Comparison of ENCODE assay signal across 16 cellular contexts in the genomic region with DNA sequence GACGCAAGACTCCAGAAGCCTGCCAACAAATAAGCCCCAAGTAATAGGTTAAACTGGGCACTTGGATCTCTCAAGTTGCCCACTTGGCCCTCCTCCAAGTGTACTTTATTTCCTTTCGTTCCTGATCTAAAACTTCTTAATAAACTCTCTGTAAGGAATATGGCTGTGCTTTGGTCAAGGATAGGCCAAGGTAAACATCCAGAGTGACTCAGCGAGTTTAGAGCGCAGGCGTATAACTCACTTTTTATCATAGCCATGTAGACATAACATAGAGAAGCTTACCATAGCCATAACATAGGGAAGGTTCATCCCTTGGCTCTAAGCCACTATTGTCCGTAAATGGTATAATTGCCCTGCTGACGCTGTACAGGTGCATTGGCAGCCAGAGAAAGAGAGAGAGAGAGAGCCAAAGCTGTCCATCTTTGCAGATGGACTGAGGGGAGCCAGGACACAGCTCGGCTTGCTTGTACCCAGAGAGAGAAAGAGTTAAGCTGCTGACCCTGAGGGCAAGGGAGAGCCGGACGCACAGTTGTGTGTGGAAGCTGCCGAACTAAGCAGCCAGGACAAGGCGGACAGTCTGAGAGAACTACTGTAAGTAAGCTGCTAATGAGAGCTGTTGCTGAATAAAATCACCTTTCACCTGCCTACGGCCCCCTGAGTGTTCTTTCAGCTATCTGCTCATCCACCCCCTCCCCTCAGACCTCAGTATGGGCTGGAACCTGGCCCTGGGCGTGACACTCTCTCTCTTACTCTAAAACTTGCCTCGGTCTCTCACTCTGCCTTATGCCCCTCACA. TPM values are rescaled to one million over a fixed set of nuclear protein-coding genes. Genes with fewer than 3 reads are reported as not detected.
DNase-seq lines count a peak whose midpoint lies in the region; ATAC-seq lines count a peak whose summit lies in the region.
"Had no signal": no experiment of that assay in that cellular context is flagged by ENCODE, and none has a peak within 500 bp of the region (broad histone marks: within the 10 kb centered on the region; RNA-seq: fewer than 3 reads in every experiment).

No MANE protein-coding gene starts in this region.

- peak overlapping the region; percentile 93; the same call in 1 of the 2 replicates for H3K27ac ChIP-seq in Karpas-422 (ENCODE audit: low read length)
- H3K27ac ChIP-seq in skin epidermis = peak overlapping the region in 5 of 21 experiments; percentile 0 to 86 (median 4)

- no peak for DNase-seq in activated CD4-positive, alpha-beta memory T cell treated with anti-CD3 and anti-CD28 coated beads for 36 hours
- no peak for DNase-seq in activated CD4-positive, alpha-beta memory T cell treated with anti-CD3 and anti-CD28 coated beads, Interleukin-2, amount 10 ng/mL, durations not matched to agents 7 days and 5 days
- DNase-seq in Karpas-422 = no peak
- DNase-seq in effector memory CD8-positive, alpha-beta T cell = no peak
- no peak for DNase-seq in stimulated activated CD4-positive, alpha-beta T cell treated with anti-CD3 and anti-CD28 coated beads, Interleukin-2, amount 100 ng/mL, for 24 hours
- DNase-seq: activated T-cell treated with anti-CD3 and anti-CD28 coated beads for 4 hours, HFFc6, left lung, NCI-H187 treated with DMSO at 0.1 percent for 48 hours, NCI-H774, SHP77 had no signal

- no peaks in the 10 kb centered on the region for H3K27me3 Mint-ChIP-seq in activated CD4-positive, alpha-beta memory T cell treated with anti-CD3 and anti-CD28 coated beads for 36 hours
- H3K27me3 Mint-ChIP-seq in activated CD4-positive, alpha-beta memory T cell treated with anti-CD3 and anti-CD28 coated beads, Interleukin-2, amount 10 ng/mL, durations not matched to agents 7 days and 5 days = no peaks in the 10 kb centered on the region
- no peaks in the 10 kb centered on the region for H3K27me3 Mint-ChIP-seq in effector memory CD8-positive, alpha-beta T cell

- H3K36me3 ChIP-seq in Karpas-422 (ENCODE audit: insufficient read depth, low read length) = peaks cover 50% of the 10 kb centered on the region

- H3K9me3 ChIP-seq in Karpas-422 (ENCODE audit: low read length) = peaks cover 3% of the 10 kb centered on the region; the same call in 1 of the 2 replicates
- H3K9me3 ChIP-seq: left lung had no signal

- CTCF ChIA-PET in activated CD4-positive, alpha-beta memory T cell treated with anti-CD3 and anti-CD28 coated beads for 36 hours (lab: Charles Lee) = interaction anchor here (1.0 to 3.7 kb wide), 10 partner anchors 17 to 380 kb away, joined by 3 to 43 read pairs (median 6); a partner anchor contains a TSS
- CTCF ChIA-PET in activated CD4-positive, alpha-beta memory T cell treated with anti-CD3 and anti-CD28 coated beads, Interleukin-2, amount 10 ng/mL, durations not matched to agents 7 days and 5 days (lab: Charles Lee) = interaction anchor here (1.0 to 3.8 kb wide), 8 partner anchors 8 to 58 kb away, joined by 3 to 53 read pairs (median 14); a partner anchor contains a TSS

- H3K27ac Mint-ChIP-seq in activated CD4-positive, alpha-beta memory T cell treated with anti-CD3 and anti-CD28 coated beads for 36 hours = peak overlapping the region; percentile 16
- H3K27ac Mint-ChIP-seq in activated CD4-positive, alpha-beta memory T cell treated with anti-CD3 and anti-CD28 coated beads, Interleukin-2, amount 10 ng/mL, durations not matched to agents 7 days and 5 days = no peak overlapping the region
- peak overlapping the region in 1 of 2 donors; percentile 75 for H3K27ac Mint-ChIP-seq in effector memory CD8-positive, alpha-beta T cell
- H3K27ac Mint-ChIP-seq: HFFc6 had no signal

- peaks cover 39% of the 10 kb centered on the region for H3K9me3 Mint-ChIP-seq in activated CD4-positive, alpha-beta memory T cell treated with anti-CD3 and anti-CD28 coated beads for 36 hours
- H3K9me3 Mint-ChIP-seq in activated CD4-positive, alpha-beta memory T cell treated with anti-CD3 and anti-CD28 coated beads, Interleukin-2, amount 10 ng/mL, durations not matched to agents 7 days and 5 days = peaks cover 31% of the 10 kb centered on the region
- peaks cover 6 to 17% of the 10 kb centered on the region in 2 donors for H3K9me3 Mint-ChIP-seq in effector memory CD8-positive, alpha-beta T cell
- H3K9me3 Mint-ChIP-seq: HFFc6 had no signal

- peak overlapping the region; percentile 81 for H3K4me2 ChIP-seq in Karpas-422 (ENCODE audit: low read depth, low read length, poor library complexity, severe bottlenecking)

- POLR2A ChIA-PET in activated CD4-positive, alpha-beta memory T cell treated with anti-CD3 and anti-CD28 coated beads for 36 hours (lab: Charles Lee) = interaction anchor here (1.8 kb wide), 1 partner anchor 17 kb away, joined by 5 read pairs; no protein-coding TSS in a partner anchor
- POLR2A ChIA-PET in activated CD4-positive, alpha-beta memory T cell treated with anti-CD3 and anti-CD28 coated beads, Interleukin-2, amount 10 ng/mL, durations not matched to agents 7 days and 5 days (lab: Charles Lee) = interaction anchor here (0.8 to 3.3 kb wide), 7 partner anchors 12 to 671 kb away, joined by 3 to 18 read pairs (median 3); no protein-coding TSS in a partner anchor

- H3K9me2 ChIP-seq in Karpas-422 (replicated peaks; ENCODE audit: insufficient read depth, low read length) = no peaks in the 10 kb centered on the region

- ATAC-seq in effector memory CD8-positive, alpha-beta T cell (replicated peaks) = no peak
- ATAC-seq in GM19455 (IDR thresholded peaks at IDR 0.05; ENCODE audit: unreplicated experiment) (no peak), HG02981 (IDR thresholded peaks at IDR 0.05; ENCODE audit: unreplicated experiment) (no peak)
- ATAC-seq: left lung had no signal

- H2AFZ ChIP-seq in Karpas-422 (ENCODE audit: low read length) = no peak overlapping the region

- no peaks in the 10 kb centered on the region for H4K20me1 ChIP-seq in Karpas-422 (ENCODE audit: insufficient read depth, low read depth, low read length)

- H3K4me3 Mint-ChIP-seq in activated CD4-positive, alpha-beta memory T cell treated with anti-CD3 and anti-CD28 coated beads for 36 hours = no peak overlapping the region
- H3K4me3 Mint-ChIP-seq in activated CD4-positive, alpha-beta memory T cell treated with anti-CD3 and anti-CD28 coated beads, Interleukin-2, amount 10 ng/mL, durations not matched to agents 7 days and 5 days = no peak overlapping the region
- peak overlapping the region; percentile 84 to 85 for H3K4me3 Mint-ChIP-seq in effector memory CD8-positive, alpha-beta T cell
- H3K4me3 Mint-ChIP-seq: HFFc6 had no signal

- peaks cover 52% of the 10 kb centered on the region for H3K36me3 Mint-ChIP-seq in activated CD4-positive, alpha-beta memory T cell treated with anti-CD3 and anti-CD28 coated beads for 36 hours
- H3K36me3 Mint-ChIP-seq in activated CD4-positive, alpha-beta memory T cell treated with anti-CD3 and anti-CD28 coated beads, Interleukin-2, amount 10 ng/mL, durations not matched to agents 7 days and 5 days (ENCODE audit: low read depth) = peaks cover 57% of the 10 kb centered on the region
- peaks cover 11% of the 10 kb centered on the region for H3K36me3 Mint-ChIP-seq in effector memory CD8-positive, alpha-beta T cell (ENCODE audit: insufficient read depth)

- H3K4me3 ChIP-seq in Karpas-422 (ENCODE audit: low read length) (peak overlapping the region; percentile 63), skin epidermis (peak overlapping the region in 4 of 7 experiments; percentile 0 to 36 (median 26))

- H3K27me3 ChIP-seq in Karpas-422 (ENCODE audit: low read length) = no peaks in the 10 kb centered on the region
- H3K27me3 ChIP-seq: left lung had no signal

- no peak overlapping the region for H3K9ac ChIP-seq in Karpas-422 (ENCODE audit: low read length)
- H3K9ac ChIP-seq: KMS-11 had no signal

- intact Hi-C loops in activated CD4-positive, alpha-beta memory T cell treated with anti-CD3 and anti-CD28 coated beads for 36 hours (cut with micrococcal nuclease) = loop anchor here (10.0 kb wide), 2 partner anchors 182 to 242 kb away; no protein-coding TSS in a partner anchor

- peaks cover 31% of the 10 kb centered on the region for H3K4me1 ChIP-seq in Karpas-422 (ENCODE audit: low read length)

- peaks cover 35% of the 10 kb centered on the region for H3K4me1 Mint-ChIP-seq in activated CD4-positive, alpha-beta memory T cell treated with anti-CD3 and anti-CD28 coated beads for 36 hours (ENCODE audit: low read depth)
- H3K4me1 Mint-ChIP-seq in activated CD4-positive, alpha-beta memory T cell treated with anti-CD3 and anti-CD28 coated beads, Interleukin-2, amount 10 ng/mL, durations not matched to agents 7 days and 5 days = peaks cover 37% of the 10 kb centered on the region
- H3K4me1 Mint-ChIP-seq in effector memory CD8-positive, alpha-beta T cell (ENCODE audit: low read depth in 2 of 2) = peaks cover 23 to 39% of the 10 kb centered on the region in 2 donors

- peaks cover 25% of the 10 kb centered on the region for H3K79me2 ChIP-seq in Karpas-422 (ENCODE audit: low read length)

RNA-seq across cellular contexts. Expression of a gene that starts 1.8 kb away (rescaled TPM):
- total RNA-seq in activated CD4-positive, alpha-beta memory T cell treated with anti-CD3 and anti-CD28 coated beads for 36 hours = 1 to 10 TPM; 1.5 to 1.8 TPM
- 10 to 100 TPM; 11.7 to 12.0 TPM for total RNA-seq in activated CD4-positive, alpha-beta memory T cell treated with anti-CD3 and anti-CD28 coated beads, Interleukin-2, amount 10 ng/mL, durations not matched to agents 7 days and 5 days
- 36.0 and 103 TPM in 2 replicates for total RNA-seq in Karpas-422 (2014; rRNA removed; shearing (Covaris generic); ENCODE audit: low replicate concordance)

RNA-seq across cellular contexts. Expression of a gene that starts 20.0 kb away (rescaled TPM):
- total RNA-seq in activated CD4-positive, alpha-beta memory T cell treated with anti-CD3 and anti-CD28 coated beads for 36 hours = under 1 TPM in 1 of 2 experiments, not detected in 1; 0.05 TPM
- total RNA-seq in activated CD4-positive, alpha-beta memory T cell treated with anti-CD3 and anti-CD28 coated beads, Interleukin-2, amount 10 ng/mL, durations not matched to agents 7 days and 5 days = under 1 TPM; 0.40 to 0.53 TPM
- total RNA-seq in Karpas-422 (2014; rRNA removed; shearing (Covaris generic); ENCODE audit: low replicate concordance) = 48.5 and 142 TPM in 2 replicates
- total RNA-seq: HFFc6, osteoblast had no signal

RNA-seq across cellular contexts. Expression of a gene that starts 53.9 kb away (rescaled TPM):
- 1 to 10 TPM; 1.4 to 2.2 TPM for total RNA-seq in activated CD4-positive, alpha-beta memory T cell treated with anti-CD3 and anti-CD28 coated beads for 36 hours
- total RNA-seq in activated CD4-positive, alpha-beta memory T cell treated with anti-CD3 and anti-CD28 coated beads, Interleukin-2, amount 10 ng/mL, durations not matched to agents 7 days and 5 days = 1 to 10 TPM; 3.9 to 5.4 TPM
- total RNA-seq in Karpas-422 (2014; rRNA removed; shearing (Covaris generic); ENCODE audit: low replicate concordance) = 12.4 and 39.9 TPM in 2 replicates

Comparison
In these comparisons a context has a peak if more than half of its experiments do, and no peak if none do; other contexts are left out.
1. RNA of a gene that starts 1.8 kb away (total RNA-seq): 36.0 to 103 TPM in Karpas-422 and 11.7 to 12.0 TPM in activated CD4-positive, alpha-beta memory T cell treated with anti-CD3 and anti-CD28 coated beads, Interleukin-2, amount 10 ng/mL, durations not matched to agents 7 days and 5 days; 1.5 to 1.8 TPM in activated CD4-positive, alpha-beta memory T cell treated with anti-CD3 and anti-CD28 coated beads for 36 hours; every median in the first group is over 4 times any median in the second.
2. H3K4me3 Mint-ChIP-seq: peak in effector memory CD8-positive, alpha-beta T cell (2 of 2); none in activated CD4-positive, alpha-beta memory T cell treated with anti-CD3 and anti-CD28 coated beads for 36 hours (single experiment) and activated CD4-positive, alpha-beta memory T cell treated with anti-CD3 and anti-CD28 coated beads, Interleukin-2, amount 10 ng/mL, durations not matched to agents 7 days and 5 days (single experiment).
3. RNA of a gene that starts 20.0 kb away (total RNA-seq): 48.5 to 142 TPM in Karpas-422; 0.40 to 0.53 TPM in activated CD4-positive, alpha-beta memory T cell treated with anti-CD3 and anti-CD28 coated beads, Interleukin-2, amount 10 ng/mL, durations not matched to agents 7 days and 5 days and 0.05 TPM in activated CD4-positive, alpha-beta memory T cell treated with anti-CD3 and anti-CD28 coated beads for 36 hours; every median in the first group is over 10 times any median in the second.